ENCODE assay signal across 18 cellular contexts in the genomic region with DNA sequence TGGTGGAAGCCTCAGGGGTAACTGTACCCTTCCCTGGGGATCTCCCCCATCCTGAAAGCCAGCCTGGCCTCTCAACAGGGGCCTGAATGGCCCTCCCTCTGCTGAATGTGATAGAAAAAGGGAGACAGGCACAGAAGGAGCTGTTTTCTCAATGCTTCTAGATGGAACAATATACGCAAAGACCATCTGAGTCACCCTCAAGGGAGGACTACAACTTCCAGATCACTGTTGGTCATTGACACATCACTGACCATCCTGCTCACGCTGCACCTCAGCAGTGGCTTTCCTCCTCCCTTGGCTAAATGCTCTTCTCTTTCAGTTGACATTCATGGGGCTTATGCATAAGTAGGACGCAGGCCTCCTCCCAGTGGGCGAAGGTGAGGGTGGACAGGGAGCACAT.
"Had no signal": no experiment of that assay in that cellular context is flagged by ENCODE, and none has a peak within 500 bp of the region (broad histone marks: within the 10 kb centered on the region; RNA-seq: fewer than 3 reads in every experiment).

No MANE protein-coding gene starts in this region.

- H3K9me3 ChIP-seq: heart left ventricle, lower lobe of right lung, psoas muscle, stomach had no signal

- H3K27ac Mint-ChIP-seq: activated naive CD8-positive, alpha-beta T cell treated with anti-CD3 and anti-CD28 coated beads, Interleukin-2, amount 50 U/mL, for 24 hours; activated T-helper 1 cell treated with anti-CD3 and anti-CD28 coated beads, Interleukin-12 subunit alpha, Interleukin-12 subunit beta, Interleukin-2, Interleukin-4 antibody, amounts not matched to agents 30 ng/mL and 10 ng/mL and 1 ng/mL, durations not matched to agents 14 hours and 24 hours and 36 hours; mesothelial cell of epicardium; nephron progenitor cell; T-helper 2 cell treated with Interferon-gamma antibody and Interleukin-4, amounts not matched to agents 5 μg/mL and 100 μg/mL, for 36 hours had no signal

- H3K4me3 ChIP-seq: coronary artery, heart left ventricle, lower lobe of right lung, psoas muscle, stomach had no signal

- H3K27me3 ChIP-seq: heart left ventricle, stomach had no signal

- H3K9me3 Mint-ChIP-seq: activated naive CD8-positive, alpha-beta T cell treated with anti-CD3 and anti-CD28 coated beads, Interleukin-2, amount 50 U/mL, for 24 hours; activated T-helper 1 cell treated with anti-CD3 and anti-CD28 coated beads, Interleukin-12 subunit alpha, Interleukin-12 subunit beta, Interleukin-2, Interleukin-4 antibody, amounts not matched to agents 30 ng/mL and 10 ng/mL and 1 ng/mL, durations not matched to agents 14 hours and 24 hours and 36 hours; T-helper 2 cell treated with Interferon-gamma antibody and Interleukin-4, amounts not matched to agents 5 μg/mL and 100 μg/mL, for 36 hours had no signal

- H3K36me3 ChIP-seq: heart left ventricle, lower lobe of right lung, stomach had no signal

- H3K4me3 Mint-ChIP-seq: activated naive CD8-positive, alpha-beta T cell treated with anti-CD3 and anti-CD28 coated beads, Interleukin-2, amount 50 U/mL, for 24 hours; activated T-helper 1 cell treated with anti-CD3 and anti-CD28 coated beads, Interleukin-12 subunit alpha, Interleukin-12 subunit beta, Interleukin-2, Interleukin-4 antibody, amounts not matched to agents 30 ng/mL and 10 ng/mL and 1 ng/mL, durations not matched to agents 14 hours and 24 hours and 36 hours; mesothelial cell of epicardium; nephron progenitor cell; T-helper 2 cell treated with Interferon-gamma antibody and Interleukin-4, amounts not matched to agents 5 μg/mL and 100 μg/mL, for 36 hours had no signal

- H3K4me1 Mint-ChIP-seq: activated naive CD8-positive, alpha-beta T cell treated with anti-CD3 and anti-CD28 coated beads, Interleukin-2, amount 50 U/mL, for 24 hours had no signal

- H3K36me3 Mint-ChIP-seq: mesothelial cell of epicardium had no signal

- ATAC-seq: activated CD4-positive, CD25-positive, alpha-beta regulatory T cell treated with anti-CD3 and anti-CD28 coated beads, Interleukin-2, amount 50 U/mL, for 24 hours; activated naive CD8-positive, alpha-beta T cell treated with anti-CD3 and anti-CD28 coated beads, Interleukin-2, amount 50 U/mL, for 24 hours; heart left ventricle; left colon; lower lobe of right lung; psoas muscle; sciatic nerve had no signal

- H3K4me1 ChIP-seq: heart left ventricle, lower lobe of right lung, psoas muscle, stomach had no signal

- DNase-seq: activated CD4-positive, alpha-beta T cell treated with anti-CD3 and anti-CD28 coated beads, Interleukin-2, amount 50 U/mL, for 1 hour; activated CD8-positive, alpha-beta memory T cell treated with anti-CD3 and anti-CD28 coated beads for 24 hours; activated naive CD8-positive, alpha-beta T cell treated with anti-CD3 and anti-CD28 coated beads, Interleukin-2, amount 50 U/mL, for 24 hours; effector CD4-positive, alpha-beta T cell; foreskin melanocyte; heart left ventricle; left colon; lower lobe of right lung; nephron progenitor cell; psoas muscle; stimulated activated CD4-positive, alpha-beta T cell treated with anti-CD3 and anti-CD28 coated beads, Interleukin-1b, Interleukin-23, amount 100 ng/mL, for 48 hours; stomach had no signal

- H3K27ac ChIP-seq: coronary artery, heart left ventricle, lower lobe of right lung, psoas muscle, stomach had no signal
